ENCODE assay signal across 8 cellular contexts in genomic region chr3:155744626-155745324, GRCh38. TPM values are rescaled to one million over a fixed set of nuclear protein-coding genes. Genes with fewer than 3 reads are reported as not detected.
DNase-seq lines count a peak whose midpoint lies in the region; ATAC-seq, FAIRE-seq and TF ChIP-seq lines count a peak whose summit lies in the region.

Gene PLCH1, minus strand, starts transcription at chr3:155745071. Its CDS starts 40,847 bp downstream, at chr3:155704224.

- no peaks in the 10 kb centered on the region for H4K20me1 ChIP-seq in endothelial cell of umbilical vein (replicated peaks; ENCODE audit: control insufficient read depth, extremely low read depth, insufficient read depth, low read length)

- H3K27ac ChIP-seq in endothelial cell of umbilical vein (ENCODE audit: insufficient read depth, low read depth, low read length) (no peak within 1 kb of the TSS), mesodermal cell (ENCODE audit: low read depth, low read length, severe bottlenecking) (no peak within 1 kb of the TSS)

- H2AFZ ChIP-seq in endothelial cell of umbilical vein (ENCODE audit: low read depth, low read length): peak within 1 kb of the TSS; percentile 82

- POLR2A ChIA-PET in endothelial cell of umbilical vein (lab: Charles Lee): no interaction called here

- H3K79me2 ChIP-seq in endothelial cell of umbilical vein (ENCODE audit: control insufficient read depth, insufficient read depth, low read length): no peaks in the 10 kb centered on the region

- CTCF ChIA-PET in endothelial cell of umbilical vein (lab: Charles Lee): interaction anchor here (0.9 to 1.8 kb wide), 2 partner anchors 43 to 61 kb away, joined by 5 to 7 read pairs; partner anchors contain the start of gene C3orf33

- TF ChIP-seq CTCF in AG10803 (conservative IDR thresholded peaks at IDR 0.05; ENCODE audit: low read length) (no peak), endothelial cell of umbilical vein (IDR thresholded peaks at IDR 0.05; ENCODE audit: extremely low read depth in 1 of 2, insufficient read depth in 1 of 2, low read depth in 1 of 2, low read length in 2 of 2) (no peak)

- peaks cover 27 to 45% of the 10 kb centered on the region in 2 experiments for H3K27me3 ChIP-seq in endothelial cell of umbilical vein (ENCODE audit: control insufficient read depth in 2 of 2, insufficient read depth in 2 of 2, low read length in 2 of 2)

- 2 to 5% methylated on average over 18 to 20 of the region's 33 CpGs for WGBS in mesodermal cell (ENCODE audit: insufficient coverage in 2 of 2), 2 experiments

- no peak for TF ChIP-seq POLR2A in endothelial cell of umbilical vein (IDR thresholded peaks at IDR 0.05; ENCODE audit: low read depth, low read length)

- H3K4me3 ChIP-seq in AG10803 (ENCODE audit: low read length) (peak within 1 kb of the TSS; percentile 73), endothelial cell of umbilical vein (replicated peaks in 1 of 3; ENCODE audit: insufficient read depth in 1 of 3, low read depth in 1 of 3, low read length in 3 of 3) (peak within 1 kb of the TSS; percentile 34 to 64 (median 42)), mesodermal cell (ENCODE audit: extremely low read depth, insufficient read depth, low read length, poor library complexity, severe bottlenecking) (peak within 1 kb of the TSS; percentile 67)

- intact Hi-C loops in endothelial cell of umbilical vein (cut with micrococcal nuclease): loop anchor here (5.0 kb wide), 1 partner anchor 108 kb away; the partner anchor contains the start of gene SLC33A1

- no peaks in the 10 kb centered on the region for H3K9me1 ChIP-seq in endothelial cell of umbilical vein (replicated peaks; ENCODE audit: control insufficient read depth, extremely low read depth, insufficient read depth, low read length)

- no TSS peak for BruUV-seq in endothelial cell of umbilical vein (replicated peaks; lab: Mats Ljungman, UMichigan)

- FAIRE-seq in endothelial cell of umbilical vein (lab: Jason Lieb, UNC): no peak

- H3K4me1 ChIP-seq in endothelial cell of umbilical vein (ENCODE audit: control insufficient read depth, extremely low read depth, insufficient read depth, low read length): peaks cover 7% of the 10 kb centered on the region
- H3K4me1 ChIP-seq in mesodermal cell (ENCODE audit: control insufficient read depth, insufficient read depth, low read length, poor library complexity, severe bottlenecking): peaks cover 3% of the 10 kb centered on the region

- H3K9me3 ChIP-seq in endothelial cell of umbilical vein (replicated peaks; ENCODE audit: control insufficient read depth, insufficient read depth, low read length) (no peaks in the 10 kb centered on the region), mesodermal cell (ENCODE audit: control insufficient read depth, low read length) (no peaks in the 10 kb centered on the region)

- ATAC-seq in GM19324 (IDR thresholded peaks at IDR 0.05; ENCODE audit: low FRiP score, unreplicated experiment) (peak; percentile 59), HG03442 (IDR thresholded peaks at IDR 0.05; ENCODE audit: unreplicated experiment) (peak; percentile 48)

- H3K9ac ChIP-seq in endothelial cell of umbilical vein (replicated peaks; ENCODE audit: extremely low read depth, insufficient read depth, low read length): no peak within 1 kb of the TSS

- dilution Hi-C loops in endothelial cell of umbilical vein (cut with MboI; ENCODE audit: extremely low pct_ligation_motif_present, low sequenced_read_pairs): no loop called here

- peak within 1 kb of the TSS; percentile 95 for H3K4me2 ChIP-seq in endothelial cell of umbilical vein (ENCODE audit: insufficient read depth, low read length)

- no peaks in the 10 kb centered on the region for H3K36me3 ChIP-seq in endothelial cell of umbilical vein (ENCODE audit: control insufficient read depth in 2 of 2, extremely low read depth in 1 of 2, insufficient read depth in 2 of 2, low read length in 2 of 2)
- H3K36me3 ChIP-seq in mesodermal cell (ENCODE audit: control insufficient read depth, insufficient read depth, low read length): no peaks in the 10 kb centered on the region

- DNase-seq in AG10803 (ENCODE audit: low read depth) (peak; percentile 38), NCI-H526 (lab: John Stamatoyannopoulos, UW) (peak; percentile 83 to 95), endothelial cell of umbilical vein (ENCODE audit: low read depth, low spot score) (peak; percentile 52)
- peak; percentile 24 for DNase-seq in activated CD8-positive, alpha-beta memory T cell treated with anti-CD3 and anti-CD28 coated beads, Interleukin-2, amount 50 U/mL, for 4 hours
- peak; percentile 22 for DNase-seq in stimulated activated naive CD4-positive, alpha-beta T cell treated with Interleukin-2 at 50 U/mL for 16 hours (lab: John Stamatoyannopoulos, UW)

TF ChIP-seq in endothelial cell of umbilical vein, 7 proteins besides CTCF, POLR2A, EP300 and RAD21:
- TF ChIP-seq POLR2AphosphoS5 (IDR thresholded peaks at IDR 0.05; ENCODE audit: insufficient read depth, low read depth, low read length): no peak

RNA-seq across cellular contexts. Expression of gene PLCH1, which starts in this region (rescaled TPM):
- total RNA-seq in endothelial cell of umbilical vein: not detected in 2 replicates
- 0.03 TPM in 1 of 2 replicates, not detected in the other for polyA plus RNA-seq in endothelial cell of umbilical vein
- 0.03 TPM in 2 replicates for polyA plus RNA-seq in endothelial cell of umbilical vein (2011; cell fraction: cytosol; rRNA removed)
- polyA plus RNA-seq in endothelial cell of umbilical vein (2011; cell fraction: nucleus; rRNA removed): 0.07 and 0.08 TPM in 2 replicates
- polyA plus RNA-seq in endothelial cell of umbilical vein (2012): 0.04 and 0.16 TPM in 2 replicates
- 0.04 TPM in 1 of 2 replicates, not detected in the other for polyA minus RNA-seq in endothelial cell of umbilical vein
- not detected for polyA minus RNA-seq in endothelial cell of umbilical vein (2011; cell fraction: cytosol; rRNA and poly(A)+ RNA removed)
- 0.43 TPM in 1 of 2 replicates, not detected in the other for polyA minus RNA-seq in endothelial cell of umbilical vein (2011; cell fraction: nucleus; rRNA and poly(A)+ RNA removed)
- 1.9 TPM for polyA plus RNA-seq in mesodermal cell (2013, experiment 1 of 2)
- polyA plus RNA-seq in mesodermal cell (2013, experiment 2 of 2): 1.7 TPM

Comparison
In these comparisons a context has a peak if more than half of its experiments do, and no peak if none do; other contexts are left out.
1. Peak in DNase-seq, H3K4me3 ChIP-seq and H3K4me2 ChIP-seq in endothelial cell of umbilical vein; RNA of the gene not detected or under 1 TPM.
2. DNase-seq: peak in every context shown above with its lines; median percentile 89 in NCI-H526; 52 in endothelial cell of umbilical vein; 38 in AG10803; 24 in activated CD8-positive, alpha-beta memory T cell treated with anti-CD3 and anti-CD28 coated beads, Interleukin-2, amount 50 U/mL, for 4 hours; 22 in stimulated activated naive CD4-positive, alpha-beta T cell treated with Interleukin-2 at 50 U/mL for 16 hours.